Comparison of ENCODE assay signal across 10 cellular contexts in genomic region chr6:75855047-75855446, GRCh38.
DNase-seq lines count a peak whose midpoint lies in the region; ATAC-seq and TF ChIP-seq lines count a peak whose summit lies in the region.
"Had no signal": no experiment of that assay in that cellular context is flagged by ENCODE, and none has a peak within 500 bp of the region (broad histone marks: within the 10 kb centered on the region; RNA-seq: fewer than 3 reads in every experiment).

No MANE protein-coding gene starts in this region.

- H3K4me3 ChIP-seq in AG10803 (ENCODE audit: low read length), result no peak overlapping the region
- H3K4me3 ChIP-seq: SJSA1 had no signal

- intact Hi-C loops in left colon (cut with DNase I, micrococcal nuclease) (no loop called here), posterior vena cava (cut with DNase I) (no loop called here)

- ATAC-seq in left colon (peak; percentile 32), HG03460 (IDR thresholded peaks at IDR 0.05; ENCODE audit: unreplicated experiment) (no peak), GM21717 (IDR thresholded peaks at IDR 0.05; ENCODE audit: unreplicated experiment) (no peak)

- DNase-seq in AG10803 (ENCODE audit: low read depth) (peak; percentile 64), GM04504 (ENCODE audit: low read depth) (peak; percentile 23), MV-4-11 (lab: John Stamatoyannopoulos, UW) (peak; percentile 36), amniotic stem cell (lab: John Stamatoyannopoulos, UW) (peak; percentile 48), left colon (peak in 1 of 2 donors; percentile 52), posterior vena cava (ENCODE audit: low spot score) (no peak)
- DNase-seq: naive B cell had no signal

- peak; percentile 59 for TF ChIP-seq CTCF in AG10803 (conservative IDR thresholded peaks at IDR 0.05; ENCODE audit: low read length)
